Comparison of ENCODE assay signal across 16 cellular contexts in the genomic region with DNA sequence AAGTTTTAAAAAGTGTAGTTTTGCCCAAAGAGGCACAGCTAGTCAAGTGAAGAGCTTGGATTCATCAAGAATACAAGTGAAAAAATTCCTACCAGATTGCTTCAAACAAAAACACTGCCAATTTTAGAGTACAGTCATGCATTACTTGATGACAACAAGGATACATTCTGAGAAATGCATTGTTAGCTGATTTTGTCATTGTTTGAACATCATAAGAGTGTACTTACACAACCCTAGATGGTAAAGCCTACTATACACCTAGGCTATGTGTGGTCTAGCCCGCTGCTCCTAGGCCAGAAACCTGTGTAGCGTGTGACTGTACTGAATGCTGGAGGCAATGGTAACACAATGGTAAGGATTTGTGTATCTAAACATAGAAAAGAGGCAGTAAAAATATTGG. TPM values are rescaled to one million over a fixed set of nuclear protein-coding genes. Genes with fewer than 3 reads are reported as not detected.
DNase-seq lines count a peak whose midpoint lies in the region; ATAC-seq and TF ChIP-seq lines count a peak whose summit lies in the region.
"Had no signal": no experiment of that assay in that cellular context is flagged by ENCODE, and none has a peak within 500 bp of the region (broad histone marks: within the 10 kb centered on the region; RNA-seq: fewer than 3 reads in every experiment).

No MANE protein-coding gene starts in this region.

- TF ChIP-seq EP300 in ovary (IDR thresholded peaks at IDR 0.05) = no peak

- H3K4me3 Mint-ChIP-seq in MCF 10A (ENCODE audit: unreplicated experiment) = no peak overlapping the region
- no peak overlapping the region for H3K4me3 Mint-ChIP-seq in WTC11
- H3K4me3 Mint-ChIP-seq: activated CD8-positive, alpha-beta T cell treated with anti-CD3 and anti-CD28 coated beads, Interleukin-2, amount 10 ng/mL, durations not matched to agents 7 days and 5 days; activated naive CD4-positive, alpha-beta T cell treated with anti-CD3 and anti-CD28 coated beads, Interleukin-2, amount 10 ng/mL, durations not matched to agents 7 days and 5 days; stimulated activated naive CD8-positive, alpha-beta T cell treated with anti-CD3 and anti-CD28 coated beads, Interleukin-15, amount 100 ng/mL, for 72 hours had no signal

- H3K9me3 Mint-ChIP-seq in MCF 10A (ENCODE audit: unreplicated experiment) (no peaks in the 10 kb centered on the region), WTC11 (no peaks in the 10 kb centered on the region)
- H3K9me3 Mint-ChIP-seq: activated naive CD4-positive, alpha-beta T cell treated with anti-CD3 and anti-CD28 coated beads, Interleukin-2, amount 10 ng/mL, durations not matched to agents 7 days and 5 days; stimulated activated naive CD8-positive, alpha-beta T cell treated with anti-CD3 and anti-CD28 coated beads, Interleukin-15, amount 100 ng/mL, for 72 hours had no signal

- H3K27ac ChIP-seq in breast epithelium (no peak overlapping the region), foreskin keratinocyte (no peak overlapping the region), ovary (no peak overlapping the region)

- H3K4me1 ChIP-seq in breast epithelium (no peaks in the 10 kb centered on the region), foreskin keratinocyte (no peaks in the 10 kb centered on the region), ovary (ENCODE audit: insufficient read depth) (no peaks in the 10 kb centered on the region)

- ATAC-seq in foreskin keratinocyte = peak; percentile 86
- no peak for ATAC-seq in WTC11
- ATAC-seq: activated CD8-positive, alpha-beta T cell treated with anti-CD3 and anti-CD28 coated beads, Interleukin-2, amount 10 ng/mL, durations not matched to agents 7 days and 5 days; stimulated activated naive CD8-positive, alpha-beta T cell treated with anti-CD3 and anti-CD28 coated beads, Interleukin-15, amount 100 ng/mL, for 72 hours had no signal

- WGBS in ovary, 3 donors = 85 to 97% (median 97%) methylated on average over 2 of the region's 2 CpGs

- TF ChIP-seq POLR2A in breast epithelium (IDR thresholded peaks at IDR 0.05) = no peak
- no peak for TF ChIP-seq POLR2A in ovary (IDR thresholded peaks at IDR 0.05)

- CTCF ChIA-PET in MCF 10A (lab: Yijun Ruan, JAX) = interaction anchor here (1.4 kb wide), 1 partner anchor 61 kb away, joined by 3 read pairs; no protein-coding TSS in a partner anchor
- CTCF ChIA-PET in WTC11 (lab: Charles Lee) = no interaction called here

- H3K9me3 ChIP-seq in breast epithelium (no peaks in the 10 kb centered on the region), ovary (no peaks in the 10 kb centered on the region)

- H3K4me1 Mint-ChIP-seq in MCF 10A (ENCODE audit: insufficient read depth, unreplicated experiment) (no peaks in the 10 kb centered on the region), WTC11 (peaks cover 18% of the 10 kb centered on the region)
- H3K4me1 Mint-ChIP-seq: activated naive CD4-positive, alpha-beta T cell treated with anti-CD3 and anti-CD28 coated beads, Interleukin-2, amount 10 ng/mL, durations not matched to agents 7 days and 5 days; stimulated activated naive CD8-positive, alpha-beta T cell treated with anti-CD3 and anti-CD28 coated beads, Interleukin-15, amount 100 ng/mL, for 72 hours had no signal

- intact Hi-C loops in MCF 10A (cut with micrococcal nuclease) = no loop called here
- intact Hi-C loops in breast epithelium (cut with DNase I; ENCODE audit: low total_unique reads) = no loop called here
- intact Hi-C loops in ovary (cut with DNase I) = no loop called here

- POLR2A ChIA-PET in MCF 10A (lab: Yijun Ruan, JAX) (no interaction called here), WTC11 (lab: Charles Lee) (no interaction called here)

- no peak for TF ChIP-seq CTCF in MCF 10A (IDR thresholded peaks at IDR 0.05; ENCODE audit: unreplicated experiment)
- TF ChIP-seq CTCF in breast epithelium (IDR thresholded peaks at IDR 0.05) = no peak
- no peak for TF ChIP-seq CTCF in foreskin keratinocyte (conservative IDR thresholded peaks at IDR 0.05)
- TF ChIP-seq CTCF in ovary (IDR thresholded peaks at IDR 0.05) = no peak
- no peak for TF ChIP-seq CTCF in WTC11 (IDR thresholded peaks at IDR 0.05)

- H3K36me3 Mint-ChIP-seq in MCF 10A (ENCODE audit: insufficient read depth, unreplicated experiment) (peaks cover 61% of the 10 kb centered on the region), WTC11 (peaks cover 66% of the 10 kb centered on the region)

- peaks cover 4% of the 10 kb centered on the region for H3K36me3 ChIP-seq in breast epithelium
- H3K36me3 ChIP-seq in ovary = no peaks in the 10 kb centered on the region

- DNase-seq in MCF 10A (ENCODE audit: unreplicated experiment) = peak; percentile 57
- DNase-seq in breast epithelium (ENCODE audit: low spot score in 2 of 2) = no peak
- peak; percentile 18 to 90 for DNase-seq in T47D (ENCODE audit: low read depth in 1 of 2, low spot score in 1 of 2)
- DNase-seq in foreskin keratinocyte = peak; percentile 89
- no peak for DNase-seq in ovary
- no peak for DNase-seq in NCI-H526 treated with DMSO at 0.1 percent for 48 hours (lab: John Stamatoyannopoulos, UW)
- no peak for DNase-seq in WTC11 (ENCODE audit: low spot score)
- no peak for DNase-seq in activated effector memory CD4-positive, alpha-beta T cell treated with Interleukin-2 at 50 U/mL for 16 hours
- DNase-seq: 8988T; activated CD8-positive, alpha-beta T cell treated with anti-CD3 and anti-CD28 coated beads, Interleukin-2, amount 10 ng/mL, durations not matched to agents 7 days and 5 days; activated naive CD4-positive, alpha-beta T cell treated with anti-CD3 and anti-CD28 coated beads, Interleukin-2, amount 10 ng/mL, durations not matched to agents 7 days and 5 days; DND-41; midbrain; NCI-H1930; stimulated activated CD4-positive, alpha-beta T cell treated with anti-CD3 and anti-CD28 coated beads, Interleukin-2, amount 100 ng/mL, for 48 hours; stimulated activated naive CD8-positive, alpha-beta T cell treated with anti-CD3 and anti-CD28 coated beads, Interleukin-15, amount 100 ng/mL, for 72 hours had no signal

- BruUV-seq in MCF 10A (replicated peaks; lab: Mats Ljungman, UMichigan) = no TSS peak

- no peak overlapping the region for H3K4me3 ChIP-seq in breast epithelium
- H3K4me3 ChIP-seq in ovary = no peak overlapping the region

- H3K27me3 Mint-ChIP-seq in MCF 10A (ENCODE audit: insufficient read depth, unreplicated experiment) (no peaks in the 10 kb centered on the region), WTC11 (ENCODE audit: low read depth) (no peaks in the 10 kb centered on the region)
- H3K27me3 Mint-ChIP-seq: activated naive CD4-positive, alpha-beta T cell treated with anti-CD3 and anti-CD28 coated beads, Interleukin-2, amount 10 ng/mL, durations not matched to agents 7 days and 5 days; stimulated activated naive CD8-positive, alpha-beta T cell treated with anti-CD3 and anti-CD28 coated beads, Interleukin-15, amount 100 ng/mL, for 72 hours had no signal

- H3K27me3 ChIP-seq in breast epithelium (no peaks in the 10 kb centered on the region), foreskin keratinocyte (no peaks in the 10 kb centered on the region), ovary (no peaks in the 10 kb centered on the region)

- H3K27ac Mint-ChIP-seq in MCF 10A (ENCODE audit: low read depth, unreplicated experiment) = peak overlapping the region; percentile 23
- H3K27ac Mint-ChIP-seq in WTC11 = no peak overlapping the region
- H3K27ac Mint-ChIP-seq: activated CD8-positive, alpha-beta T cell treated with anti-CD3 and anti-CD28 coated beads, Interleukin-2, amount 10 ng/mL, durations not matched to agents 7 days and 5 days; activated naive CD4-positive, alpha-beta T cell treated with anti-CD3 and anti-CD28 coated beads, Interleukin-2, amount 10 ng/mL, durations not matched to agents 7 days and 5 days; stimulated activated naive CD8-positive, alpha-beta T cell treated with anti-CD3 and anti-CD28 coated beads, Interleukin-15, amount 100 ng/mL, for 72 hours had no signal

- in situ Hi-C loops in T47D (cut with HindIII; ENCODE audit: low pct_unique_long_range_greater_than_20kb, low sequenced_read_pairs) = no loop called here

TF ChIP-seq in WTC11, 78 proteins besides CTCF, POLR2A, EP300 and RAD21 (continues in another document):
- no peak for TF ChIP-seq ZNF263 (CRISPR knock-in tag; IDR thresholded peaks at IDR 0.05; ENCODE audit: low read depth)
- TF ChIP-seq, protein P1, sequence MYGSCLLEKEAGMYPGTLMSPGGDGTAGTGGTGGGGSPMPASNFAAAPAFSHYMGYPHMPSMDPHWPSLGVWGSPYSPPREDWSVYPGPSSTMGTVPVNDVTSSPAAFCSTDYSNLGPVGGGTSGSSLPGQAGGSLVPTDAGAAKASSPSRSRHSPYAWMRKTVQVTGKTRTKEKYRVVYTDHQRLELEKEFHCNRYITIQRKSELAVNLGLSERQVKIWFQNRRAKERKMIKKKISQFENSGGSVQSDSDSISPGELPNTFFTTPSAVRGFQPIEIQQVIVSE (CRISPR knock-in tag; IDR thresholded peaks at IDR 0.05; ENCODE audit: borderline replicate concordance) = no peak
- TF ChIP-seq, protein P2, sequence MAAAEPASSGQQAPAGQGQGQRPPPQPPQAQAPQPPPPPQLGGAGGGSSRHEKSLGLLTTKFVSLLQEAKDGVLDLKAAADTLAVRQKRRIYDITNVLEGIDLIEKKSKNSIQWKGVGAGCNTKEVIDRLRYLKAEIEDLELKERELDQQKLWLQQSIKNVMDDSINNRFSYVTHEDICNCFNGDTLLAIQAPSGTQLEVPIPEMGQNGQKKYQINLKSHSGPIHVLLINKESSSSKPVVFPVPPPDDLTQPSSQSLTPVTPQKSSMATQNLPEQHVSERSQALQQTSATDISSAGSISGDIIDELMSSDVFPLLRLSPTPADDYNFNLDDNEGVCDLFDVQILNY (CRISPR knock-in tag; IDR thresholded peaks at IDR 0.05) = no peak
- TF ChIP-seq, protein P3, sequence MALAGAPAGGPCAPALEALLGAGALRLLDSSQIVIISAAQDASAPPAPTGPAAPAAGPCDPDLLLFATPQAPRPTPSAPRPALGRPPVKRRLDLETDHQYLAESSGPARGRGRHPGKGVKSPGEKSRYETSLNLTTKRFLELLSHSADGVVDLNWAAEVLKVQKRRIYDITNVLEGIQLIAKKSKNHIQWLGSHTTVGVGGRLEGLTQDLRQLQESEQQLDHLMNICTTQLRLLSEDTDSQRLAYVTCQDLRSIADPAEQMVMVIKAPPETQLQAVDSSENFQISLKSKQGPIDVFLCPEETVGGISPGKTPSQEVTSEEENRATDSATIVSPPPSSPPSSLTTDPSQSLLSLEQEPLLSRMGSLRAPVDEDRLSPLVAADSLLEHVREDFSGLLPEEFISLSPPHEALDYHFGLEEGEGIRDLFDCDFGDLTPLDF (CRISPR knock-in tag; IDR thresholded peaks at IDR 0.05) = no peak

RNA-seq across cellular contexts. Expression of a gene that starts 41.1 kb away (rescaled TPM):
- total RNA-seq in MCF 10A (2022) (10.8 and 10.9 TPM in 2 replicates), breast epithelium (10 to 100 TPM; 16.6 to 28.2 (median 16.8) TPM), foreskin keratinocyte (10.6 and 10.7 TPM in 2 replicates), ovary (10 to 100 TPM in 6 of 7 donors, 1 to 10 TPM in 1; 8.7 to 22.4 (median 14.7) TPM), WTC11 (2021) (45.5 to 49.6 TPM (median 47.8 TPM) in 3 replicates)
- polyA plus RNA-seq in foreskin keratinocyte (2.9 and 3.6 TPM in 2 replicates), ovary (1 to 10 TPM; 5.9 to 9.9 TPM)

RNA-seq across cellular contexts. Expression of a gene that starts 44.9 kb away (rescaled TPM):
- total RNA-seq in MCF 10A (2022) (6.9 and 8.1 TPM in 2 replicates), breast epithelium (1 to 10 TPM; 1.8 to 4.8 (median 2.3) TPM), foreskin keratinocyte (7.3 and 9.3 TPM in 2 replicates), ovary (1 to 10 TPM; 1.9 to 7.4 (median 3.7) TPM), WTC11 (2021) (2.4 to 3.8 TPM (median 2.5 TPM) in 3 replicates)
- polyA plus RNA-seq in foreskin keratinocyte (6.4 and 8.4 TPM in 2 replicates), ovary (1 to 10 TPM; 1.8 to 2.7 TPM)

Comparison
In these comparisons a context has a peak if more than half of its experiments do, and no peak if none do; other contexts are left out.
1. DNase-seq: peak in MCF 10A (single experiment), T47D (2 of 2) and foreskin keratinocyte (2 of 2); none in breast epithelium (0 of 2), ovary (0 of 5), NCI-H526 treated with DMSO at 0.1 percent for 48 hours (single experiment), WTC11 (single experiment) and activated effector memory CD4-positive, alpha-beta T cell treated with Interleukin-2 at 50 U/mL for 16 hours (single experiment).